Comparison of ENCODE assay signal across 8 cellular contexts in the genomic region with DNA sequence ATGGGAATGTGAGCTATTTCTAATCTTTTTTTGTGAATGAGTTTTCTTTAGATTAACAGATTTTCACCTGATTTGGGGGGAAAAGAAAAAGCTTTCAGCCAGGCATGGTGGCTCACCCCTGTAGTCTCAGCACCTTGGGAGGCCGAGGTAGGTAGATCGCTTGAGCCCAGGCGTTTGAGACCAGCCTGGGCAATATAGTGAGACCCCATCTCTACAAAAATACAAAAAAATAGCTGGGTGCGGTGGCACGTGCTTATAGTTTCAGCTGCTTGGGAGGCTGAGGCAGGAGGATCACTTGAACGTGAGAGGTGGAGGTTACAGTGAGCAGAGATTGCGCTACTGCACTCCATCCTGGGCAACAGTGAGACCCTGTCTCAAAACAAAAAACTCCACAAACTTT.
"Had no signal": no experiment of that assay in that cellular context is flagged by ENCODE, and none has a peak within 500 bp of the region (broad histone marks: within the 10 kb centered on the region; RNA-seq: fewer than 3 reads in every experiment).

No MANE protein-coding gene starts in this region.

- H3K27me3 Mint-ChIP-seq: IgD-negative memory B cell had no signal

- H3K9ac ChIP-seq: KMS-11 had no signal

- ATAC-seq: HepG2 had no signal

- H3K27ac ChIP-seq: HL-60, KMS-11 had no signal

- H3K27ac Mint-ChIP-seq: IgD-negative memory B cell had no signal

- FAIRE-seq: HepG2, HTR-8/SVneo had no signal

- H3K4me3 Mint-ChIP-seq: IgD-negative memory B cell had no signal

- H3K4me2 ChIP-seq: KMS-11 had no signal

- DNase-seq: IMR-90, KBM-7, KG1 had no signal

- H3K4me1 Mint-ChIP-seq: IgD-negative memory B cell had no signal
